ENCODE assay signal across 9 cellular contexts in the genomic region with DNA sequence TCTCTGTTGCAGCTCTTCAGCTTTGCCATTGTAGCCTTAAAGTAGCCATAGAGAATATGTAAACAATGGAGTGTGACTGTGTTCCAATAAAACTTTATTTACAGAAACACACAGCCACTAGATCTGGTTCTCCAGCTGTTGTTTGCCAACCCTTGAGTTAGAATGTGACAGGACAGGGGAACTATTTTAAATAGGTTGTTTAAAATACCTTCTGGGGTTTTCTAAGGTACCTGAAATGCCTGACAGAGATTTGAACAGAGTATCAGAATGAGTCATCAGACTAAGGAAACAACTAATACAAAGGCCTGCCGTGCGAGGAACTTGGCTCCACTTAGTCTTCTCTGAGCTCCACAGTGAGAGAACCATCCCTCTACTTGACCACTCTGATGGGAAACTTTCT.
DNase-seq lines count a peak whose midpoint lies in the region; ATAC-seq, FAIRE-seq and TF ChIP-seq lines count a peak whose summit lies in the region.
"Had no signal": no experiment of that assay in that cellular context is flagged by ENCODE, and none has a peak within 500 bp of the region (broad histone marks: within the 10 kb centered on the region; RNA-seq: fewer than 3 reads in every experiment).

No MANE protein-coding gene starts in this region.

- TF ChIP-seq POLR2A in K562 (conservative IDR thresholded peaks at IDR 0.05) = no peak

- H3K9me3 Mint-ChIP-seq in CD4-positive, alpha-beta T cell = no peaks in the 10 kb centered on the region
- H3K9me3 Mint-ChIP-seq: activated T-helper 2 cell treated with anti-CD3 and anti-CD28 coated beads, Interferon-gamma antibody, Interleukin-2, Interleukin-4, amounts not matched to agents 10 μg/mL and 5 μg/mL and 100 μg/mL, durations not matched to agents 14 hours and 24 hours and 36 hours had no signal

- in situ Hi-C loops in K562 (cut with MboI) = no loop called here

- ATAC-seq in GM19351 (IDR thresholded peaks at IDR 0.05; ENCODE audit: unreplicated experiment) (peak; percentile 100), HG03066 (IDR thresholded peaks at IDR 0.05; ENCODE audit: low read depth, unreplicated experiment) (peak; percentile 100), K562 (no peak)
- no peak for ATAC-seq in CD4-positive, alpha-beta T cell (ENCODE audit: poor library complexity)

- no peaks in the 10 kb centered on the region for H4K20me1 ChIP-seq in K562 (replicated peaks; ENCODE audit: control insufficient read depth, insufficient read depth, low read length)

- intact Hi-C loops in K562 (cut with micrococcal nuclease) = no loop called here
- intact Hi-C loops in CD4-positive, alpha-beta T cell (cut with DNase I, micrococcal nuclease) = no loop called here

- CTCF ChIA-PET in K562 (lab: Yijun Ruan, JAX; ENCODE audit: low intra/inter-chr PET ratio) = no interaction called here
- CTCF ChIA-PET in CD4-positive, alpha-beta T cell (lab: Charles Lee) = interaction anchor here (0.6 kb wide), 1 partner anchor 8 kb away, joined by 3 read pairs; no protein-coding TSS in a partner anchor

- no peak overlapping the region for H3K27ac Mint-ChIP-seq in CD4-positive, alpha-beta T cell
- H3K27ac Mint-ChIP-seq: activated T-helper 2 cell treated with anti-CD3 and anti-CD28 coated beads, Interferon-gamma antibody, Interleukin-2, Interleukin-4, amounts not matched to agents 10 μg/mL and 5 μg/mL and 100 μg/mL, durations not matched to agents 14 hours and 24 hours and 36 hours had no signal

- no peak overlapping the region for H3K9ac ChIP-seq in K562 (ENCODE audit: insufficient read depth in 1 of 2, low read depth in 2 of 2, low read length in 2 of 2)

- no peak for TF ChIP-seq RAD21 in K562 (CRISPR knock-in tag; conservative IDR thresholded peaks at IDR 0.05 in 1 of 2, IDR thresholded peaks at IDR 0.05 in 1 of 2)

- H3K27me3 ChIP-seq in K562 (ENCODE audit: control insufficient read depth in 2 of 2, insufficient read depth in 2 of 2, low read length in 2 of 2) = no peaks in the 10 kb centered on the region
- H3K27me3 ChIP-seq in CD4-positive, alpha-beta T cell (ENCODE audit: control insufficient read depth, insufficient read depth, low read length) = no peaks in the 10 kb centered on the region

- BruUV-seq in K562 (replicated peaks; lab: Mats Ljungman, UMichigan) = no TSS peak

- H3K4me1 ChIP-seq in K562 (replicated peaks in 1 of 2; ENCODE audit: control insufficient read depth in 2 of 2, insufficient read depth in 2 of 2, low read length in 2 of 2) = peaks cover 0 to 4% of the 10 kb centered on the region in 2 experiments; a peak in 1 of 5 replicates

- H3K79me2 ChIP-seq in K562 (ENCODE audit: control insufficient read depth, insufficient read depth, low read length) = no peaks in the 10 kb centered on the region

- no peaks in the 10 kb centered on the region for H3K27me3 Mint-ChIP-seq in CD4-positive, alpha-beta T cell

- POLR2A ChIA-PET in K562 (lab: Yijun Ruan, JAX) = interaction anchor here (0.5 kb wide), 1 partner anchor 340 kb away, joined by 3 read pairs; no protein-coding TSS in a partner anchor
- POLR2A ChIA-PET in CD4-positive, alpha-beta T cell (lab: Charles Lee) = no interaction called here

- no peak for TF ChIP-seq EP300 in K562 (IDR thresholded peaks at IDR 0.05; ENCODE audit: low read length)

- peak; percentile 49 for DNase-seq in DMS53 treated with DMSO at 0.1 percent for 48 hours (lab: John Stamatoyannopoulos, UW; ENCODE audit: unreplicated experiment)
- no peak for DNase-seq in K562 (ENCODE audit: extremely low read depth in 1 of 4, low spot score in 3 of 4)
- DNase-seq in NCI-H1930 (lab: John Stamatoyannopoulos, UW) = no peak
- DNase-seq in anterior cingulate cortex (lab: John Stamatoyannopoulos, UW) = no peak
- no peak for DNase-seq in CD4-positive, alpha-beta T cell
- no peak for DNase-seq in activated CD8-positive, alpha-beta memory T cell treated with anti-CD3 and anti-CD28 coated beads, Interleukin-2, amount 50 U/mL, for 48 hours

- H3K36me3 Mint-ChIP-seq in CD4-positive, alpha-beta T cell (ENCODE audit: low read depth) = peaks cover 79% of the 10 kb centered on the region

- 83% methylated on average over 2 of the region's 2 CpGs for WGBS in K562 (ENCODE audit: insufficient coverage, low coverage, missing lambda C conversion rate)

- TF ChIP-seq CTCF in K562 (IDR thresholded peaks at IDR 0.05 in 2 of 3, conservative IDR thresholded peaks at IDR 0.05 in 1 of 3; ENCODE audit: insufficient read depth in 2 of 3, low read depth in 1 of 3, low read length in 3 of 3) = no peak
- no peak for TF ChIP-seq CTCF in CD4-positive, alpha-beta T cell (IDR thresholded peaks at IDR 0.05)

- H3K9me3 ChIP-seq in K562 (replicated peaks; ENCODE audit: control insufficient read depth, insufficient read depth, low read depth, low read length) = no peaks in the 10 kb centered on the region
- no peaks in the 10 kb centered on the region for H3K9me3 ChIP-seq in CD4-positive, alpha-beta T cell (ENCODE audit: control insufficient read depth, low read length)

- peaks cover 6% of the 10 kb centered on the region; the same call in 2 of the 3 replicates for H3K36me3 ChIP-seq in K562 (ENCODE audit: control insufficient read depth, insufficient read depth, low read length)

- no peak for FAIRE-seq in K562 (lab: Jason Lieb, UNC)

- no peak overlapping the region for H3K4me2 ChIP-seq in K562 (ENCODE audit: insufficient read depth, low read length)

- no peak overlapping the region for H3K4me3 Mint-ChIP-seq in CD4-positive, alpha-beta T cell

- H3K27ac ChIP-seq in K562 (ENCODE audit: extremely low read depth, low read depth, low read length) = no peak overlapping the region
- no peak overlapping the region for H3K27ac ChIP-seq in CD4-positive, alpha-beta T cell (ENCODE audit: low read depth, low read length)

- no peak overlapping the region for H2AFZ ChIP-seq in K562 (ENCODE audit: low read depth, low read length)

- H3K4me1 Mint-ChIP-seq in CD4-positive, alpha-beta T cell (ENCODE audit: low read depth) = no peaks in the 10 kb centered on the region

- H3K9me1 ChIP-seq in K562 (ENCODE audit: control insufficient read depth, insufficient read depth, low read length) = no peaks in the 10 kb centered on the region

- H3K4me3 ChIP-seq in K562 = no peak overlapping the region

TF ChIP-seq in K562, 482 proteins besides CTCF, POLR2A, EP300 and RAD21 (continues in another document):
- TF ChIP-seq, protein P1, sequence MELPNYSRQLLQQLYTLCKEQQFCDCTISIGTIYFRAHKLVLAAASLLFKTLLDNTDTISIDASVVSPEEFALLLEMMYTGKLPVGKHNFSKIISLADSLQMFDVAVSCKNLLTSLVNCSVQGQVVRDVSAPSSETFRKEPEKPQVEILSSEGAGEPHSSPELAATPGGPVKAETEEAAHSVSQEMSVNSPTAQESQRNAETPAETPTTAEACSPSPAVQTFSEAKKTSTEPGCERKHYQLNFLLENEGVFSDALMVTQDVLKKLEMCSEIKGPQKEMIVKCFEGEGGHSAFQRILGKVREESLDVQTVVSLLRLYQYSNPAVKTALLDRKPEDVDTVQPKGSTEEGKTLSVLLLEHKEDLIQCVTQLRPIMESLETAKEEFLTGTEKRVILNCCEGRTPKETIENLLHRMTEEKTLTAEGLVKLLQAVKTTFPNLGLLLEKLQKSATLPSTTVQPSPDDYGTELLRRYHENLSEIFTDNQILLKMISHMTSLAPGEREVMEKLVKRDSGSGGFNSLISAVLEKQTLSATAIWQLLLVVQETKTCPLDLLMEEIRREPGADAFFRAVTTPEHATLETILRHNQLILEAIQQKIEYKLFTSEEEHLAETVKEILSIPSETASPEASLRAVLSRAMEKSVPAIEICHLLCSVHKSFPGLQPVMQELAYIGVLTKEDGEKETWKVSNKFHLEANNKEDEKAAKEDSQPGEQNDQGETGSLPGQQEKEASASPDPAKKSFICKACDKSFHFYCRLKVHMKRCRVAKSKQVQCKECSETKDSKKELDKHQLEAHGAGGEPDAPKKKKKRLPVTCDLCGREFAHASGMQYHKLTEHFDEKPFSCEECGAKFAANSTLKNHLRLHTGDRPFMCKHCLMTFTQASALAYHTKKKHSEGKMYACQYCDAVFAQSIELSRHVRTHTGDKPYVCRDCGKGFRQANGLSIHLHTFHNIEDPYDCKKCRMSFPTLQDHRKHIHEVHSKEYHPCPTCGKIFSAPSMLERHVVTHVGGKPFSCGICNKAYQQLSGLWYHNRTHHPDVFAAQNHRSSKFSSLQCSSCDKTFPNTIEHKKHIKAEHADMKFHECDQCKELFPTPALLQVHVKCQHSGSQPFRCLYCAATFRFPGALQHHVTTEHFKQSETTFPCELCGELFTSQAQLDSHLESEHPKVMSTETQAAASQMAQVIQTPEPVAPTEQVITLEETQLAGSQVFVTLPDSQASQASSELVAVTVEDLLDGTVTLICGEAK (IDR thresholded peaks at IDR 0.05) = peak; percentile 91
- TF ChIP-seq, protein P1 (CRISPR knock-in tag; IDR thresholded peaks at IDR 0.05) = peak; percentile 84
- TF ChIP-seq NBN (IDR thresholded peaks at IDR 0.05; ENCODE audit: low read depth) = no peak

Comparison
In these comparisons a context has a peak if more than half of its experiments do, and no peak if none do; other contexts are left out.
1. ATAC-seq: peak in GM19351 (single experiment) and HG03066 (single experiment); none in K562 (single experiment) and CD4-positive, alpha-beta T cell (single experiment).